ENCODE assay signal across 8 cellular contexts in the genomic region with DNA sequence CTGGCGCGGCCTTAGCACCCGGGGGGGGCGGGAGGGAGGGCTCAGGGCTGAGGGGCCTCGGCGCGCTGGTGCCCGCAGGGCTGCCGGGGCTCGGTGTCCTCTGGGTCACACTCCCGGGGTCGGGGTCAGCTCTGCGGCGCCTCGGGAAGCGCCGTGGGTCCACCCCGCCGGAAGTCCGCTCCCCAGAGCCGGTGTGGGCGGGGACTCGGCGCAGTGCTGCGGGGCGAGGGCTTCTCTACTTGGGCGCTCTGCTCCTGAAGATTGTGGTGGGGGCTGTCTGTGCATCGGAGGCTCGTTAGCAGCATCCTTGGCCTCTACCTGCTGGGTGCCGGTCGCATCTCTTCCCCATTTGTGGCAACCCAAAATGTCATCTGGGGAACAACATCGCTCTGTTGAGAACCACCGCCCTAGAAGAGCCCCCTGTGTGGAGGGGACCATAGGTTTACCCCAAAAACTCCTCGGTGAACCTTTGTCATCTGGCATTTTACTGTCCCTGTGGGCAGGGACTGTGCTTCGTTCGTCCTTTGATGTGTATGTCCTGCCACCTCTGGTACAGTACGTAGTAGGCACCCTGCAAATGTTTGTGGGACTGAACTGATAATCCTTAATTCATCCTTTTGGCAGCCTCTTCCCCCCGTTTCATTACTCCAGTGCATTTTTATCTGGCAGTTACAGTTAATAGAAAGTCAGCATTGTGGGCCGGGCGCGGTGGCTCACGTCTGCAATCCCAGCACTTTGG. TPM values are rescaled to one million over a fixed set of nuclear protein-coding genes. Genes with fewer than 3 reads are reported as not detected.
DNase-seq lines count a peak whose midpoint lies in the region.

No MANE protein-coding gene starts in this region.

- peak overlapping the region; percentile 73 for H3K27ac ChIP-seq in effector memory CD4-positive, alpha-beta T cell (ENCODE audit: insufficient read depth, low read length, poor library complexity, severe bottlenecking)

- no peaks in the 10 kb centered on the region for H3K27me3 ChIP-seq in HAP-1 (ENCODE audit: low read depth)
- H3K27me3 ChIP-seq in effector memory CD4-positive, alpha-beta T cell (replicated peaks; ENCODE audit: control insufficient read depth, insufficient read depth, low read length, poor library complexity, severe bottlenecking): no peaks in the 10 kb centered on the region

- peak overlapping the region; percentile 60 for H3K4me3 ChIP-seq in HAP-1
- peak overlapping the region; percentile 62 for H3K4me3 ChIP-seq in effector memory CD4-positive, alpha-beta T cell (ENCODE audit: insufficient read depth, low read depth, low read length, poor library complexity, severe bottlenecking)

- in situ Hi-C loops in HAP-1 (cut with MboI; ENCODE audit: low sequenced_read_pairs): no loop called here

- H3K4me1 ChIP-seq in HAP-1: peaks cover 5% of the 10 kb centered on the region; the same call in 1 of the 2 replicates
- H3K4me1 ChIP-seq in effector memory CD4-positive, alpha-beta T cell (ENCODE audit: control insufficient read depth, insufficient read depth, low read length, poor library complexity, severe bottlenecking): peaks cover 9% of the 10 kb centered on the region

- no peaks in the 10 kb centered on the region for H3K9me3 ChIP-seq in HAP-1
- no peaks in the 10 kb centered on the region for H3K9me3 ChIP-seq in effector memory CD4-positive, alpha-beta T cell (ENCODE audit: control insufficient read depth, low read length)

- DNase-seq in NCI-H1417 (lab: John Stamatoyannopoulos, UW) (peak in 2 of 3 experiments; percentile 85), NCI-H1417 treated with DMSO at 0.1 percent for 48 hours (lab: John Stamatoyannopoulos, UW) (no peak), HAP-1 (ENCODE audit: low spot score in 2 of 2) (peak; percentile 54 to 83), M059J (ENCODE audit: low read depth) (peak; percentile 48), midbrain (lab: John Stamatoyannopoulos, UW) (peak; percentile 39)
- DNase-seq in activated CD4-positive, alpha-beta T cell treated with anti-CD3 and anti-CD28 coated beads, Interleukin-2, amount 50 U/mL, for 1 hour: peak; percentile 51
- DNase-seq in effector memory CD4-positive, alpha-beta T cell: peak; percentile 35 to 50 (median 49)
- DNase-seq in stimulated activated CD8-positive, alpha-beta memory T cell treated with anti-CD3 and anti-CD28 coated beads, Interleukin-4, amount 100 ng/mL, for 48 hours: peak; percentile 67

- no peaks in the 10 kb centered on the region; the same call in 1 of the 2 replicates for H3K36me3 ChIP-seq in HAP-1 (replicated peaks)
- H3K36me3 ChIP-seq in effector memory CD4-positive, alpha-beta T cell (ENCODE audit: control insufficient read depth, insufficient read depth, low read length): no peaks in the 10 kb centered on the region

RNA-seq across cellular contexts. Expression of gene NAPG, which starts 0.6 kb away (rescaled TPM):
- total RNA-seq in M059J (2014; rRNA removed; shearing (Covaris generic)): 39.0 and 50.4 TPM in 2 replicates
